Comparison of ENCODE assay signal across 1 cellular context in genomic region chr3:150783920-150784746, GRCh38.
TF ChIP-seq lines count a peak whose summit lies in the region.

No MANE protein-coding gene starts in this region.

TF ChIP-seq in GM12878, 131 proteins besides CTCF, POLR2A, EP300 and RAD21 (continued from another document and continues in another):
- TF ChIP-seq CUX1 (IDR thresholded peaks at IDR 0.05; ENCODE audit: insufficient replicate concordance, low read depth, low read length) (no peak), PBX3 (IDR thresholded peaks at IDR 0.05; ENCODE audit: insufficient replicate concordance, low read depth, low read length) (no peak), TAF1 (IDR thresholded peaks at IDR 0.05; ENCODE audit: borderline replicate concordance, low read depth, low read length) (no peak), EGR1 (IDR thresholded peaks at IDR 0.05; ENCODE audit: borderline replicate concordance in 1 of 2, low read depth in 2 of 2, low read length in 2 of 2) (no peak), RELA (IDR thresholded peaks at IDR 0.05; ENCODE audit: borderline replicate concordance, partially characterized antibody) (no peak), CBX5 (IDR thresholded peaks at IDR 0.05; ENCODE audit: low read depth) (no peak), SMAD5 (IDR thresholded peaks at IDR 0.05; ENCODE audit: low read depth) (no peak), ATF2 (IDR thresholded peaks at IDR 0.05; ENCODE audit: low read length) (peak; percentile 91), PKNOX1 (IDR thresholded peaks at IDR 0.05) (no peak), FOXM1 (IDR thresholded peaks at IDR 0.05; ENCODE audit: low read depth, low read length) (peak; percentile 99), DPF2 (IDR thresholded peaks at IDR 0.05) (peak; percentile 75), LARP7 (IDR thresholded peaks at IDR 0.05) (no peak), NKRF (conservative IDR thresholded peaks at IDR 0.05) (no peak), CHD2 (IDR thresholded peaks at IDR 0.05; ENCODE audit: borderline replicate concordance, low read depth, low read length) (no peak), NR2F1 (conservative IDR thresholded peaks at IDR 0.05) (no peak), MYB (IDR thresholded peaks at IDR 0.05; ENCODE audit: borderline replicate concordance, low read depth, low read length) (no peak), YBX1 (IDR thresholded peaks at IDR 0.05) (no peak), TCF3 (IDR thresholded peaks at IDR 0.05; ENCODE audit: borderline replicate concordance, insufficient read depth, low read depth, low read length) (peak; percentile 75; the same call in 1 of the 2 replicates), MTA2 (IDR thresholded peaks at IDR 0.05; ENCODE audit: low read depth) (0 out of 2 replicates have a peak, but pooled peaks have one; percentile 18), BHLHE40 (IDR thresholded peaks at IDR 0.05; ENCODE audit: borderline replicate concordance in 1 of 2, low read depth in 2 of 2, low read length in 1 of 2) (no peak), KAT2A (conservative IDR thresholded peaks at IDR 0.05; ENCODE audit: control insufficient read depth, low read depth, low read length) (no peak), GABPA (IDR thresholded peaks at IDR 0.05; ENCODE audit: low read depth) (peak; percentile 68), RELB (IDR thresholded peaks at IDR 0.05; ENCODE audit: low read depth) (no peak), BMI1 (IDR thresholded peaks at IDR 0.05; ENCODE audit: borderline replicate concordance) (no peak), STAT1 (conservative IDR thresholded peaks at IDR 0.05) (no peak), IKZF1 (conservative IDR thresholded peaks at IDR 0.05) (peak; percentile 53; the same call in 1 of the 2 replicates), RUNX3 (IDR thresholded peaks at IDR 0.05; ENCODE audit: low read length) (peak; percentile 93), FOXK2 (IDR thresholded peaks at IDR 0.05) (no peak), NFYA (IDR thresholded peaks at IDR 0.05; ENCODE audit: borderline replicate concordance, low read depth, low read length) (no peak), E2F8 (IDR thresholded peaks at IDR 0.05; ENCODE audit: low read depth, partially characterized antibody) (no peak), PAX5 (IDR thresholded peaks at IDR 0.05; ENCODE audit: borderline replicate concordance, low read depth, low read length) (peak; percentile 61; the same call in 1 of the 2 replicates), MEF2B (IDR thresholded peaks at IDR 0.05; ENCODE audit: partially characterized antibody, poor library complexity, severe bottlenecking) (no peak), ASH2L (IDR thresholded peaks at IDR 0.05; ENCODE audit: borderline replicate concordance, low read depth) (no peak), STAT3 (IDR thresholded peaks at IDR 0.05; ENCODE audit: low read depth, low read length) (no peak), HDAC6 (IDR thresholded peaks at IDR 0.05; ENCODE audit: unreplicated experiment) (no peak), CREM (IDR thresholded peaks at IDR 0.05; ENCODE audit: low read depth) (peak; percentile 96), SREBF1 (IDR thresholded peaks at IDR 0.05; ENCODE audit: low read length) (no peak), ETV6 (conservative IDR thresholded peaks at IDR 0.05 in 1 of 2, IDR thresholded peaks at IDR 0.05 in 1 of 2; ENCODE audit: borderline replicate concordance in 1 of 2, low read depth in 1 of 2) (peak in 1 of 2 experiments; percentile 62; a peak in 2 of 4 replicates), FOS (IDR thresholded peaks at IDR 0.05; ENCODE audit: borderline replicate concordance, extremely low read depth, insufficient read length) (no peak), HSF1 (IDR thresholded peaks at IDR 0.05; ENCODE audit: low read depth, low read length) (no peak), EZH2 (IDR thresholded peaks at IDR 0.05; ENCODE audit: borderline replicate concordance, control insufficient read depth, low read depth, low read length) (no peak), HDAC2 (IDR thresholded peaks at IDR 0.05) (no peak), POLR2AphosphoS2 (IDR thresholded peaks at IDR 0.05; ENCODE audit: low read depth, low read length) (no peak), NRF1 (conservative IDR thresholded peaks at IDR 0.05; ENCODE audit: low read depth, low read length) (no peak), RCOR1 (conservative IDR thresholded peaks at IDR 0.05; ENCODE audit: low read depth, low read length) (no peak), IRF5 (IDR thresholded peaks at IDR 0.05; ENCODE audit: borderline replicate concordance) (no peak)
